2 cellular contexts compared by ENCODE assay signal in genomic region chr19:18841400-18841799, GRCh38.
TF ChIP-seq lines count a peak whose summit lies in the region.

No MANE protein-coding gene starts in this region.

TF ChIP-seq in H1, 55 proteins besides CTCF, POLR2A, EP300 and RAD21:
- no peak for TF ChIP-seq TAF1 (IDR thresholded peaks at IDR 0.05; ENCODE audit: low read depth, low read length)
- no peak for TF ChIP-seq KDM4A (IDR thresholded peaks at IDR 0.05; ENCODE audit: low read depth, low read length, severe bottlenecking)
- TF ChIP-seq SUZ12 (IDR thresholded peaks at IDR 0.05; ENCODE audit: low read length), result no peak
- no peak for TF ChIP-seq CHD7 (IDR thresholded peaks at IDR 0.05; ENCODE audit: insufficient replicate concordance, low read length)
- TF ChIP-seq SIRT6 (IDR thresholded peaks at IDR 0.05; ENCODE audit: low read length), result no peak
- TF ChIP-seq BACH1 (IDR thresholded peaks at IDR 0.05; ENCODE audit: low read length), result no peak
- no peak for TF ChIP-seq TCF12 (IDR thresholded peaks at IDR 0.05; ENCODE audit: low read depth, low read length)
- no peak for TF ChIP-seq PHF8 (conservative IDR thresholded peaks at IDR 0.05; ENCODE audit: low read depth, low read length)
- no peak for TF ChIP-seq CBX8 (IDR thresholded peaks at IDR 0.05; ENCODE audit: borderline replicate concordance, low read depth, low read length)
- no peak for TF ChIP-seq SP2 (IDR thresholded peaks at IDR 0.05; ENCODE audit: low read length)
- TF ChIP-seq SP1 (IDR thresholded peaks at IDR 0.05; ENCODE audit: low read depth, low read length), result no peak
- no peak for TF ChIP-seq BCL11A (IDR thresholded peaks at IDR 0.05; ENCODE audit: low read depth in 2 of 2, low read length in 2 of 2)
- no peak for TF ChIP-seq RBBP5 (IDR thresholded peaks at IDR 0.05; ENCODE audit: borderline replicate concordance, low read depth, low read length)

TF ChIP-seq in SK-N-SH treated with all-trans-retinoic acid at 6 μM for 48 hours, 23 proteins besides CTCF, POLR2A, EP300 and RAD21:
- TF ChIP-seq ARNTL (CRISPR knock-in tag; IDR thresholded peaks at IDR 0.05; ENCODE audit: borderline replicate concordance, low read depth) (no peak), RARB (CRISPR knock-in tag; IDR thresholded peaks at IDR 0.05) (no peak), ZC3H10 (CRISPR knock-in tag; IDR thresholded peaks at IDR 0.05) (no peak), PPARA (CRISPR knock-in tag; IDR thresholded peaks at IDR 0.05; ENCODE audit: borderline replicate concordance) (no peak), PATZ1 (CRISPR knock-in tag; IDR thresholded peaks at IDR 0.05; ENCODE audit: borderline replicate concordance) (no peak), CREB5 (CRISPR knock-in tag; IDR thresholded peaks at IDR 0.05; ENCODE audit: low read depth) (no peak), BACH2 (CRISPR knock-in tag; IDR thresholded peaks at IDR 0.05; ENCODE audit: borderline replicate concordance) (no peak), TCF4 (CRISPR knock-in tag; IDR thresholded peaks at IDR 0.05; ENCODE audit: borderline replicate concordance) (no peak), TOX (CRISPR knock-in tag; IDR thresholded peaks at IDR 0.05; ENCODE audit: borderline replicate concordance) (no peak), SNAI2 (CRISPR knock-in tag; IDR thresholded peaks at IDR 0.05) (no peak), ZNF565 (CRISPR knock-in tag; conservative IDR thresholded peaks at IDR 0.05; ENCODE audit: low read depth) (no peak), ZNF8 (CRISPR knock-in tag; IDR thresholded peaks at IDR 0.05) (no peak), ISL1 (CRISPR knock-in tag; IDR thresholded peaks at IDR 0.05) (no peak), OSR1 (CRISPR knock-in tag; IDR thresholded peaks at IDR 0.05) (no peak), ZFP3 (CRISPR knock-in tag; IDR thresholded peaks at IDR 0.05) (no peak), ZNF70 (CRISPR knock-in tag; IDR thresholded peaks at IDR 0.05) (no peak)
- TF ChIP-seq, protein P1, sequence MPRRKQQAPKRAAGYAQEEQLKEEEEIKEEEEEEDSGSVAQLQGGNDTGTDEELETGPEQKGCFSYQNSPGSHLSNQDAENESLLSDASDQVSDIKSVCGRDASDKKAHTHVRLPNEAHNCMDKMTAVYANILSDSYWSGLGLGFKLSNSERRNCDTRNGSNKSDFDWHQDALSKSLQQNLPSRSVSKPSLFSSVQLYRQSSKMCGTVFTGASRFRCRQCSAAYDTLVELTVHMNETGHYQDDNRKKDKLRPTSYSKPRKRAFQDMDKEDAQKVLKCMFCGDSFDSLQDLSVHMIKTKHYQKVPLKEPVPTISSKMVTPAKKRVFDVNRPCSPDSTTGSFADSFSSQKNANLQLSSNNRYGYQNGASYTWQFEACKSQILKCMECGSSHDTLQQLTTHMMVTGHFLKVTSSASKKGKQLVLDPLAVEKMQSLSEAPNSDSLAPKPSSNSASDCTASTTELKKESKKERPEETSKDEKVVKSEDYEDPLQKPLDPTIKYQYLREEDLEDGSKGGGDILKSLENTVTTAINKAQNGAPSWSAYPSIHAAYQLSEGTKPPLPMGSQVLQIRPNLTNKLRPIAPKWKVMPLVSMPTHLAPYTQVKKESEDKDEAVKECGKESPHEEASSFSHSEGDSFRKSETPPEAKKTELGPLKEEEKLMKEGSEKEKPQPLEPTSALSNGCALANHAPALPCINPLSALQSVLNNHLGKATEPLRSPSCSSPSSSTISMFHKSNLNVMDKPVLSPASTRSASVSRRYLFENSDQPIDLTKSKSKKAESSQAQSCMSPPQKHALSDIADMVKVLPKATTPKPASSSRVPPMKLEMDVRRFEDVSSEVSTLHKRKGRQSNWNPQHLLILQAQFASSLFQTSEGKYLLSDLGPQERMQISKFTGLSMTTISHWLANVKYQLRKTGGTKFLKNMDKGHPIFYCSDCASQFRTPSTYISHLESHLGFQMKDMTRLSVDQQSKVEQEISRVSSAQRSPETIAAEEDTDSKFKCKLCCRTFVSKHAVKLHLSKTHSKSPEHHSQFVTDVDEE (CRISPR knock-in tag; IDR thresholded peaks at IDR 0.05), result no peak
- TF ChIP-seq, protein P2, sequence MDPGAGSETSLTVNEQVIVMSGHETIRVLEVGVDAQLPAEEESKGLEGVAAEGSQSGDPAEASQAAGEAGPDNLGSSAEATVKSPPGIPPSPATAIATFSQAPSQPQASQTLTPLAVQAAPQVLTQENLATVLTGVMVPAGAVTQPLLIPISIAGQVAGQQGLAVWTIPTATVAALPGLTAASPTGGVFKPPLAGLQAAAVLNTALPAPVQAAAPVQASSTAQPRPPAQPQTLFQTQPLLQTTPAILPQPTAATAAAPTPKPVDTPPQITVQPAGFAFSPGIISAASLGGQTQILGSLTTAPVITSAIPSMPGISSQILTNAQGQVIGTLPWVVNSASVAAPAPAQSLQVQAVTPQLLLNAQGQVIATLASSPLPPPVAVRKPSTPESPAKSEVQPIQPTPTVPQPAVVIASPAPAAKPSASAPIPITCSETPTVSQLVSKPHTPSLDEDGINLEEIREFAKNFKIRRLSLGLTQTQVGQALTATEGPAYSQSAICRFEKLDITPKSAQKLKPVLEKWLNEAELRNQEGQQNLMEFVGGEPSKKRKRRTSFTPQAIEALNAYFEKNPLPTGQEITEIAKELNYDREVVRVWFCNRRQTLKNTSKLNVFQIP (CRISPR knock-in tag; IDR thresholded peaks at IDR 0.05; ENCODE audit: borderline replicate concordance, low read depth), result no peak
- TF ChIP-seq, protein P3, sequence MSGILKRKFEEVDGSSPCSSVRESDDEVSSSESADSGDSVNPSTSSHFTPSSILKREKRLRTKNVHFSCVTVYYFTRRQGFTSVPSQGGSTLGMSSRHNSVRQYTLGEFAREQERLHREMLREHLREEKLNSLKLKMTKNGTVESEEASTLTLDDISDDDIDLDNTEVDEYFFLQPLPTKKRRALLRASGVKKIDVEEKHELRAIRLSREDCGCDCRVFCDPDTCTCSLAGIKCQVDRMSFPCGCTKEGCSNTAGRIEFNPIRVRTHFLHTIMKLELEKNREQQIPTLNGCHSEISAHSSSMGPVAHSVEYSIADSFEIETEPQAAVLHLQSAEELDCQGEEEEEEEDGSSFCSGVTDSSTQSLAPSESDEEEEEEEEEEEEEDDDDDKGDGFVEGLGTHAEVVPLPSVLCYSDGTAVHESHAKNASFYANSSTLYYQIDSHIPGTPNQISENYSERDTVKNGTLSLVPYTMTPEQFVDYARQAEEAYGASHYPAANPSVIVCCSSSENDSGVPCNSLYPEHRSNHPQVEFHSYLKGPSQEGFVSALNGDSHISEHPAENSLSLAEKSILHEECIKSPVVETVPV (CRISPR knock-in tag; IDR thresholded peaks at IDR 0.05), result no peak
